Comparison of ENCODE assay signal across 14 cellular contexts in the genomic region with DNA sequence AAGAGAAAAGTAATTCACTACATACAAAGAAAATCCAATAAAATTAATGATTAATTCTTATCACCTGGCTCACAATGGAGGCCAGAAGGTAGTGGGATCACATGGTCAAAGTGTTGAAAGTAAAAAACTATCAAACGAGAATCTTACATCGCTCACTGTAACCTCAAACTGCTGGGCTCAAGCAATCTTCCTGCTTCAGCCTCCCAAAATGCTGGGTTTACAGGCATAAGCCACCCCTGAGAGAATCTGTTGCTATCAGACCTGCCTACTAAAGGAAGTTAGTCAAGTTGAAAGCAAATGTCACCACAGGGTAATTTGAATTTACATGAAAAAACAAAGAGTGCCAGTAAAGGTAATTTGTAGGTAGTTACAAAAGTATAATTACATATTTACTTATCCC.
DNase-seq lines count a peak whose midpoint lies in the region; ATAC-seq, FAIRE-seq and TF ChIP-seq lines count a peak whose summit lies in the region.
"Had no signal": no experiment of that assay in that cellular context is flagged by ENCODE, and none has a peak within 500 bp of the region (broad histone marks: within the 10 kb centered on the region; RNA-seq: fewer than 3 reads in every experiment).

No MANE protein-coding gene starts in this region.

- no peak overlapping the region for H2BK5ac ChIP-seq in IMR-90 (ENCODE audit: low read depth, low read length, poor library complexity, severe bottlenecking)

- H3K4me1 Mint-ChIP-seq in activated naive CD4-positive, alpha-beta T cell treated with anti-CD3 and anti-CD28 coated beads, Interleukin-2, amount 10 ng/mL, durations not matched to agents 7 days and 5 days = peaks cover 11% of the 10 kb centered on the region
- peaks cover 6% of the 10 kb centered on the region for H3K4me1 Mint-ChIP-seq in stimulated activated effector memory CD8-positive, alpha-beta T cell treated with anti-CD3 and anti-CD28 coated beads, Interleukin-12 subunit alpha, Interleukin-12 subunit beta, amount 100 ng/mL, for 72 hours

- H4K91ac ChIP-seq in IMR-90 (ENCODE audit: insufficient read depth, low read depth, low read length) = no peak overlapping the region

- no peak overlapping the region for H2AFZ ChIP-seq in IMR-90 (replicated peaks; ENCODE audit: low read length, poor library complexity)

- H3K56ac ChIP-seq in IMR-90 (ENCODE audit: extremely low read depth, insufficient read depth, low read length) = no peak overlapping the region

- no peaks in the 10 kb centered on the region for H3K9me3 ChIP-seq in IMR-90 (ENCODE audit: control insufficient read depth, insufficient read depth, low read length)
- H3K9me3 ChIP-seq: suprapubic skin had no signal

- peak; percentile 22 for DNase-seq in activated naive CD4-positive, alpha-beta T cell treated with anti-CD3 and anti-CD28 coated beads, Interleukin-2, amount 10 ng/mL, durations not matched to agents 7 days and 5 days
- no peak for DNase-seq in activated naive CD4-positive, alpha-beta T cell (lab: John Stamatoyannopoulos, UW)
- DNase-seq in IMR-90 = no peak
- no peak for DNase-seq in stimulated activated effector memory CD8-positive, alpha-beta T cell treated with anti-CD3 and anti-CD28 coated beads, Interleukin-12 subunit alpha, Interleukin-12 subunit beta, amount 100 ng/mL, for 72 hours (ENCODE audit: low spot score in 2 of 2)
- DNase-seq in H54 (ENCODE audit: insufficient read length, low spot score) = no peak
- DNase-seq: central memory CD4-positive, alpha-beta T cell; erythroblast; Karpas-422; NCI-H446 had no signal

- H3K36me3 Mint-ChIP-seq in activated naive CD4-positive, alpha-beta T cell treated with anti-CD3 and anti-CD28 coated beads, Interleukin-2, amount 10 ng/mL, durations not matched to agents 7 days and 5 days = peaks cover 23% of the 10 kb centered on the region
- peaks cover 70% of the 10 kb centered on the region for H3K36me3 Mint-ChIP-seq in stimulated activated effector memory CD8-positive, alpha-beta T cell treated with anti-CD3 and anti-CD28 coated beads, Interleukin-12 subunit alpha, Interleukin-12 subunit beta, amount 100 ng/mL, for 72 hours

- H2AK5ac ChIP-seq in IMR-90 (ENCODE audit: low read depth, low read length) = no peak overlapping the region

- TF ChIP-seq RAD21 in IMR-90 (IDR thresholded peaks at IDR 0.05; ENCODE audit: low read length) = no peak

- no peak overlapping the region for H3K23ac ChIP-seq in IMR-90 (ENCODE audit: low read depth, low read length)

- H3K9ac ChIP-seq in IMR-90 (ENCODE audit: low read depth, low read length) = no peak overlapping the region

- peak overlapping the region; percentile 20; the same call in 1 of the 2 replicates for H4K5ac ChIP-seq in IMR-90 (ENCODE audit: low read depth, low read length)

- no peak for TF ChIP-seq CTCF in IMR-90 (conservative IDR thresholded peaks at IDR 0.05; ENCODE audit: low read depth, low read length)

- no peak for TF ChIP-seq POLR2A in IMR-90 (IDR thresholded peaks at IDR 0.05; ENCODE audit: low read depth, low read length)
- TF ChIP-seq POLR2A in H54 (IDR thresholded peaks at IDR 0.05; ENCODE audit: low read depth, low read length) = no peak

- no peak for FAIRE-seq in H54 (lab: Jason Lieb, UNC)

- no peak overlapping the region for H3K14ac ChIP-seq in IMR-90 (replicated peaks; ENCODE audit: low read depth, low read length)

- H3K4me3 Mint-ChIP-seq in activated naive CD4-positive, alpha-beta T cell treated with anti-CD3 and anti-CD28 coated beads, Interleukin-2, amount 10 ng/mL, durations not matched to agents 7 days and 5 days = no peak overlapping the region
- no peak overlapping the region for H3K4me3 Mint-ChIP-seq in stimulated activated effector memory CD8-positive, alpha-beta T cell treated with anti-CD3 and anti-CD28 coated beads, Interleukin-12 subunit alpha, Interleukin-12 subunit beta, amount 100 ng/mL, for 72 hours
- H3K4me3 Mint-ChIP-seq: mesothelial cell of epicardium had no signal

- CTCF ChIA-PET in activated naive CD4-positive, alpha-beta T cell treated with anti-CD3 and anti-CD28 coated beads, Interleukin-2, amount 10 ng/mL, durations not matched to agents 7 days and 5 days (lab: Charles Lee) = no interaction called here
- CTCF ChIA-PET in IMR-90 (lab: Yijun Ruan, JAX) = no interaction called here

- H3K27ac Mint-ChIP-seq in activated naive CD4-positive, alpha-beta T cell treated with anti-CD3 and anti-CD28 coated beads, Interleukin-2, amount 10 ng/mL, durations not matched to agents 7 days and 5 days = peak overlapping the region; percentile 16
- peak overlapping the region; percentile 5 for H3K27ac Mint-ChIP-seq in stimulated activated effector memory CD8-positive, alpha-beta T cell treated with anti-CD3 and anti-CD28 coated beads, Interleukin-12 subunit alpha, Interleukin-12 subunit beta, amount 100 ng/mL, for 72 hours
- H3K27ac Mint-ChIP-seq: mesothelial cell of epicardium had no signal

- H3K79me1 ChIP-seq in IMR-90 (ENCODE audit: low read depth in 1 of 2, low read length in 2 of 2) = peaks cover 0 to 17% of the 10 kb centered on the region in 2 experiments; a peak in 2 of 4 replicates

- no CpG with 5 or more reads among the region's 2 CpGs for WGBS in IMR-90 (ENCODE audit: extremely low coverage in 2 of 2, insufficient read length in 1 of 2), 2 experiments

- H3K4me1 ChIP-seq in IMR-90 (ENCODE audit: control insufficient read depth, insufficient read depth, low read length) = peaks cover 10% of the 10 kb centered on the region
- H3K4me1 ChIP-seq: suprapubic skin had no signal

- peak; percentile 60 for ATAC-seq in GM21737 (IDR thresholded peaks at IDR 0.05; ENCODE audit: unreplicated experiment)
- no peak for ATAC-seq in IMR-90 (ENCODE audit: low read depth)
- ATAC-seq in stimulated activated effector memory CD8-positive, alpha-beta T cell treated with anti-CD3 and anti-CD28 coated beads, Interleukin-12 subunit alpha, Interleukin-12 subunit beta, amount 100 ng/mL, for 72 hours = peak; percentile 72
- no peak for ATAC-seq in HG03108 (IDR thresholded peaks at IDR 0.05; ENCODE audit: unreplicated experiment)
- ATAC-seq in HG03025 (IDR thresholded peaks at IDR 0.05; ENCODE audit: low FRiP score, unreplicated experiment) = no peak

- no peak overlapping the region for H3K18ac ChIP-seq in IMR-90 (ENCODE audit: low read depth, low read length)

- H3K4ac ChIP-seq in IMR-90 (ENCODE audit: low read depth, low read length) = no peak overlapping the region

- H3K4me3 ChIP-seq in IMR-90 (ENCODE audit: insufficient read depth, low read depth, low read length) = no peak overlapping the region
- H3K4me3 ChIP-seq: suprapubic skin had no signal

- no peak overlapping the region for H4K8ac ChIP-seq in IMR-90 (ENCODE audit: low read depth in 2 of 2, low read length in 2 of 2)

- dilution Hi-C loops in IMR-90 (cut with HindIII; ENCODE audit: low sequenced_read_pairs, unreplicated experiment) = no loop called here

- no peak overlapping the region for H2BK120ac ChIP-seq in IMR-90 (ENCODE audit: low read depth, low read length)

- no TSS peak for BruUV-seq in IMR-90 (replicated peaks; lab: Mats Ljungman, UMichigan)

- H2BK20ac ChIP-seq in IMR-90 (ENCODE audit: low read depth, low read length) = no peak overlapping the region

- in situ Hi-C loops in IMR-90 (cut with MboI; ENCODE audit: low sequenced_read_pairs) = no loop called here

- H2AK9ac ChIP-seq in IMR-90 (replicated peaks; ENCODE audit: low read depth, low read length, poor library complexity) = no peak overlapping the region

- H3K27me3 Mint-ChIP-seq in activated naive CD4-positive, alpha-beta T cell treated with anti-CD3 and anti-CD28 coated beads, Interleukin-2, amount 10 ng/mL, durations not matched to agents 7 days and 5 days = no peaks in the 10 kb centered on the region

- POLR2A ChIA-PET in IMR-90 (lab: Charles Lee; ENCODE audit: unreplicated experiment) = no interaction called here

- H3K9me3 Mint-ChIP-seq in activated naive CD4-positive, alpha-beta T cell treated with anti-CD3 and anti-CD28 coated beads, Interleukin-2, amount 10 ng/mL, durations not matched to agents 7 days and 5 days = peaks cover 10% of the 10 kb centered on the region
- no peaks in the 10 kb centered on the region for H3K9me3 Mint-ChIP-seq in stimulated activated effector memory CD8-positive, alpha-beta T cell treated with anti-CD3 and anti-CD28 coated beads, Interleukin-12 subunit alpha, Interleukin-12 subunit beta, amount 100 ng/mL, for 72 hours

- peaks cover 5% of the 10 kb centered on the region; the same call in 1 of the 2 replicates for H4K20me1 ChIP-seq in IMR-90 (ENCODE audit: insufficient read depth, low read length)

- no peak overlapping the region for H2BK15ac ChIP-seq in IMR-90 (ENCODE audit: low read depth, low read length)

- H3K27me3 ChIP-seq in IMR-90 (ENCODE audit: control insufficient read depth, insufficient read depth, low read length) = no peaks in the 10 kb centered on the region
- H3K27me3 ChIP-seq: suprapubic skin had no signal

- H3K4me2 ChIP-seq in IMR-90 (ENCODE audit: low read depth, low read length) = no peak overlapping the region

- H3K36me3 ChIP-seq in IMR-90 (ENCODE audit: control insufficient read depth, insufficient read depth, low read length) = peaks cover 2% of the 10 kb centered on the region

- H3K27ac ChIP-seq in IMR-90 (ENCODE audit: insufficient read depth, low read length) = no peak overlapping the region; the same call in 1 of the 2 replicates
- H3K27ac ChIP-seq: suprapubic skin had no signal

- intact Hi-C loops in IMR-90 (cut with micrococcal nuclease) = loop anchor here (10.0 kb wide), 1 partner anchor 51 kb away; no protein-coding TSS in a partner anchor

- H3K9me1 ChIP-seq in IMR-90 (ENCODE audit: insufficient read depth, low read length) = no peaks in the 10 kb centered on the region; the same call in none of the 2 replicates

TF ChIP-seq in IMR-90, 13 proteins besides CTCF, POLR2A, EP300 and RAD21 (continues in another document):
- no peak for TF ChIP-seq CEBPB (IDR thresholded peaks at IDR 0.05; ENCODE audit: low read depth, low read length)
- TF ChIP-seq MAFK (IDR thresholded peaks at IDR 0.05; ENCODE audit: low read depth, low read length) = no peak
- TF ChIP-seq MXI1 (IDR thresholded peaks at IDR 0.05; ENCODE audit: borderline replicate concordance, low read depth, low read length) = no peak
- no peak for TF ChIP-seq RCOR1 (IDR thresholded peaks at IDR 0.05; ENCODE audit: insufficient replicate concordance, low read length)
- no peak for TF ChIP-seq BHLHE40 (IDR thresholded peaks at IDR 0.05; ENCODE audit: low read depth, low read length)
- no peak for TF ChIP-seq FOS (IDR thresholded peaks at IDR 0.05; ENCODE audit: low read depth, low read length)
- no peak for TF ChIP-seq RFX5 (IDR thresholded peaks at IDR 0.05; ENCODE audit: low read depth, low read length)
- TF ChIP-seq NFE2L2 (IDR thresholded peaks at IDR 0.05; ENCODE audit: low read depth, low read length) = no peak

Comparison
In these comparisons a context has a peak if more than half of its experiments do, and no peak if none do; other contexts are left out.
1. ATAC-seq: peak in GM21737 (single experiment) and stimulated activated effector memory CD8-positive, alpha-beta T cell treated with anti-CD3 and anti-CD28 coated beads, Interleukin-12 subunit alpha, Interleukin-12 subunit beta, amount 100 ng/mL, for 72 hours (single experiment); none in IMR-90 (single experiment), HG03108 (single experiment) and HG03025 (single experiment).